13 cellular contexts compared by ENCODE assay signal in the genomic region with DNA sequence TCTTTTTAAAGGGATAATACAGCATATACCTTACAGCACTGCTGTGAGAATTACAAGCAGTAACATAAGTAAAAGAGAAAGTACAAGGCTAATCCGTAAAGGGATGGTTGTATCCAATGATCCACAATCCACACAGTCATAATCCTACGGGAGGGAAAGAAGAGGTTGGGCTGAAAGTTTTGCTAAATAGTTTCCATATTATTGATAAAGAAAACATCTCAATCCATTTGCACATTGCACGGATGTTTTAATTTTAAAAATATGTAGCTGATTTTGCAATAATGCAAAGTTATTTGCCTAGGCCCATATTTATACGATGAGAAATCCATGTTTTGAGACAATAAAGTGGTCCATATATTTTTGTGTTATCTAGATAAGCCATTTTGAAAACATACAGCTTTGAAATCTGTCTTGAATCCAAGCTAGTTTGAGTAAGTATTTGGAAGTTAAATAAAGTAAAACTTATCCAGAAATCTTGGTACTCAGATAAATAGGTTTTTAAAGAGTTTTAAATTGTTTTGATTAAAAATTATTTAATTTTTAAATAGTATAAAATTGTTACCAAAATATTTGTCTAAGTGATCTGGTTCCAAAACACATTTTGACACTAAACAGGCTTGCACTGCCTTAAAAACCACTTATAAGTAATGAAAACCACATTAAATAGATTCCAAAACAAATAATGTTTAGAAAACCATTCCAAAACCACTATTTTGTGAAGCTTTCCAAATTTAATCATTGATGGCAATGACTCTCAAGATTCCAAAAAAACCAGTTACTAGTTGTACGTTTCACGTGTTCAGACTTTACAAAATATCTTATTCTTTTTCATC. TPM values are rescaled to one million over a fixed set of nuclear protein-coding genes. Genes with fewer than 3 reads are reported as not detected.
"Had no signal": no experiment of that assay in that cellular context is flagged by ENCODE, and none has a peak within 500 bp of the region (broad histone marks: within the 10 kb centered on the region; RNA-seq: fewer than 3 reads in every experiment).

No MANE protein-coding gene starts in this region.

- H3K4me3 ChIP-seq: lung, mucosa of descending colon, sigmoid colon, upper lobe of left lung had no signal

- DNase-seq: activated naive CD4-positive, alpha-beta T cell treated with anti-CD3 and anti-CD28 coated beads, Interleukin-2, amount 50 U/mL, for 16 hours; amniotic stem cell; endodermal cell; hippocampal formation; mucosa of descending colon; naive thymus-derived CD8-positive, alpha-beta T cell; sigmoid colon; stimulated activated CD4-positive, alpha-beta T cell treated with anti-CD3 and anti-CD28 coated beads, Interleukin-2, amount 100 ng/mL, for 48 hours; stimulated activated naive CD8-positive, alpha-beta T cell treated with anti-CD3 and anti-CD28 coated beads, Interleukin-15, Interleukin-2, amounts not matched to agents 100 U/mL and 50 U/mL, for 24 hours; SW 1271; upper lobe of left lung had no signal

- H3K27me3 ChIP-seq: sigmoid colon, upper lobe of left lung had no signal

- ATAC-seq: activated CD4-positive, CD25-positive, alpha-beta regulatory T cell treated with anti-CD3 and anti-CD28 coated beads, Interleukin-2, amount 50 U/mL, for 24 hours; mucosa of descending colon; naive thymus-derived CD8-positive, alpha-beta T cell; stimulated activated naive CD8-positive, alpha-beta T cell treated with anti-CD3 and anti-CD28 coated beads, Interleukin-15, Interleukin-2, amounts not matched to agents 100 U/mL and 50 U/mL, for 24 hours had no signal

- H3K27ac ChIP-seq: sigmoid colon, upper lobe of left lung had no signal

- H3K36me3 ChIP-seq: sigmoid colon, upper lobe of left lung had no signal

- H3K9me3 ChIP-seq: mucosa of descending colon, sigmoid colon, upper lobe of left lung had no signal

RNA-seq across cellular contexts. Expression of gene PAMR1, which starts 38.2 kb away (rescaled TPM):
- total RNA-seq: naive thymus-derived CD8-positive, alpha-beta T cell had no signal
- polyA plus RNA-seq: naive thymus-derived CD8-positive, alpha-beta T cell had no signal

RNA-seq across cellular contexts. Expression of gene FJX1, which starts 54.6 kb away (rescaled TPM):
- total RNA-seq: naive thymus-derived CD8-positive, alpha-beta T cell had no signal
